ENCODE assay signal across 3 cellular contexts in genomic region chr6:35640017-35640664, GRCh38.
TF ChIP-seq lines count a peak whose summit lies in the region.

No MANE protein-coding gene starts in this region.

TF ChIP-seq in SK-N-SH, 30 proteins besides CTCF, POLR2A, EP300 and RAD21:
- TF ChIP-seq PBX3 (IDR thresholded peaks at IDR 0.05) (no peak), JUND (IDR thresholded peaks at IDR 0.05) (no peak), GATA2 (CRISPR knock-in tag; IDR thresholded peaks at IDR 0.05) (no peak), SIN3A (IDR thresholded peaks at IDR 0.05; ENCODE audit: borderline replicate concordance, low read depth, low read length) (no peak), YY1 (IDR thresholded peaks at IDR 0.05; ENCODE audit: low read depth) (no peak), FOXM1 (IDR thresholded peaks at IDR 0.05; ENCODE audit: low read depth) (no peak), USF2 (IDR thresholded peaks at IDR 0.05; ENCODE audit: borderline replicate concordance, low read depth, low read length) (no peak), REST (IDR thresholded peaks at IDR 0.05; ENCODE audit: low read depth, low read length) (no peak), MAX (IDR thresholded peaks at IDR 0.05; ENCODE audit: low read depth) (no peak), MXI1 (IDR thresholded peaks at IDR 0.05; ENCODE audit: low read depth, low read length) (no peak), FOXJ3 (CRISPR knock-in tag; IDR thresholded peaks at IDR 0.05) (no peak), ELF1 (IDR thresholded peaks at IDR 0.05) (no peak), USF1 (IDR thresholded peaks at IDR 0.05; ENCODE audit: borderline replicate concordance, low read depth) (no peak), GABPA (IDR thresholded peaks at IDR 0.05; ENCODE audit: low read depth) (no peak)

TF ChIP-seq in SK-N-SH treated with all-trans-retinoic acid at 6 μM for 48 hours, 23 proteins besides CTCF, POLR2A, EP300 and RAD21:
- TF ChIP-seq POU6F1 (CRISPR knock-in tag; IDR thresholded peaks at IDR 0.05; ENCODE audit: borderline replicate concordance, low read depth), result no peak
- no peak for TF ChIP-seq TSHZ2 (CRISPR knock-in tag; IDR thresholded peaks at IDR 0.05)
- TF ChIP-seq GLIS3 (CRISPR knock-in tag; IDR thresholded peaks at IDR 0.05), result no peak
- no peak for TF ChIP-seq ZNF70 (CRISPR knock-in tag; IDR thresholded peaks at IDR 0.05)
- no peak for TF ChIP-seq PPARA (CRISPR knock-in tag; IDR thresholded peaks at IDR 0.05; ENCODE audit: borderline replicate concordance)
- TF ChIP-seq ISL1 (CRISPR knock-in tag; IDR thresholded peaks at IDR 0.05), result no peak
- no peak for TF ChIP-seq OSR1 (CRISPR knock-in tag; IDR thresholded peaks at IDR 0.05)
- no peak for TF ChIP-seq ZNF8 (CRISPR knock-in tag; IDR thresholded peaks at IDR 0.05)
- no peak for TF ChIP-seq ESRRG (CRISPR knock-in tag; IDR thresholded peaks at IDR 0.05)
- TF ChIP-seq CSDC2 (CRISPR knock-in tag; IDR thresholded peaks at IDR 0.05), result no peak
- no peak for TF ChIP-seq TCF4 (CRISPR knock-in tag; IDR thresholded peaks at IDR 0.05; ENCODE audit: borderline replicate concordance)
- TF ChIP-seq SNAI2 (CRISPR knock-in tag; IDR thresholded peaks at IDR 0.05), result no peak
- TF ChIP-seq ZFP30 (CRISPR knock-in tag; IDR thresholded peaks at IDR 0.05), result no peak
- no peak for TF ChIP-seq CSRNP3 (CRISPR knock-in tag; IDR thresholded peaks at IDR 0.05)
- TF ChIP-seq RARB (CRISPR knock-in tag; IDR thresholded peaks at IDR 0.05), result no peak
- TF ChIP-seq ZC3H10 (CRISPR knock-in tag; IDR thresholded peaks at IDR 0.05), result no peak
TF ChIP-seq in SK-N-SH treated with all-trans-retinoic acid at 6 μM for 48 hours: peak in this region for 0.

TF ChIP-seq in IMR-90, 13 proteins besides CTCF, POLR2A, EP300 and RAD21 (continued from another document):
- TF ChIP-seq SMC3 (IDR thresholded peaks at IDR 0.05; ENCODE audit: low read depth, low read length) (no peak), BHLHE40 (IDR thresholded peaks at IDR 0.05; ENCODE audit: low read depth, low read length) (no peak), CEBPB (IDR thresholded peaks at IDR 0.05; ENCODE audit: low read depth, low read length) (no peak), FOS (IDR thresholded peaks at IDR 0.05; ENCODE audit: low read depth, low read length) (no peak)
